ENCODE assay signal across 25 cellular contexts in genomic region chr1:26032636-26033357, GRCh38. TPM values are rescaled to one million over a fixed set of nuclear protein-coding genes. Genes with fewer than 3 reads are reported as not detected.
"Had no signal": no experiment of that assay in that cellular context is flagged by ENCODE, and none has a peak within 500 bp of the region (broad histone marks: within the 10 kb centered on the region; RNA-seq: fewer than 3 reads in every experiment).

No MANE protein-coding gene starts in this region.

- H3K4me3 ChIP-seq: coronary artery, dorsolateral prefrontal cortex, heart left ventricle, mucosa of descending colon, thoracic aorta had no signal

- ATAC-seq: heart left ventricle; left lobe of liver; mucosa of descending colon; naive thymus-derived CD8-positive, alpha-beta T cell; sciatic nerve; stimulated activated naive B cell treated with anti-CD40 and anti-IgM and Interleukin-4, amounts not matched to agents 10 μg/mL and 1 μg/mL and 100 μg/mL, for 72 hours; stimulated activated naive CD8-positive, alpha-beta T cell treated with anti-CD3 and anti-CD28 coated beads, Interleukin-15, amount 100 ng/mL, for 72 hours had no signal

- H3K9me3 ChIP-seq: heart left ventricle, mucosa of descending colon, neutrophil, thoracic aorta had no signal

- H3K36me3 ChIP-seq: heart left ventricle, neutrophil, thoracic aorta had no signal

- H3K36me3 Mint-ChIP-seq: naive thymus-derived CD8-positive, alpha-beta T cell; stimulated activated naive B cell treated with anti-CD40 and anti-IgM and Interleukin-4, amounts not matched to agents 10 μg/mL and 1 μg/mL and 100 μg/mL, for 72 hours had no signal

- H3K27ac Mint-ChIP-seq: stimulated activated naive B cell treated with anti-CD40 and anti-IgM and Interleukin-4, amounts not matched to agents 10 μg/mL and 1 μg/mL and 100 μg/mL, for 72 hours; stimulated activated naive CD8-positive, alpha-beta T cell treated with anti-CD3 and anti-CD28 coated beads, Interleukin-15, amount 100 ng/mL, for 72 hours had no signal

- H3K4me3 Mint-ChIP-seq: stimulated activated naive B cell treated with anti-CD40 and anti-IgM and Interleukin-4, amounts not matched to agents 10 μg/mL and 1 μg/mL and 100 μg/mL, for 72 hours; stimulated activated naive CD8-positive, alpha-beta T cell treated with anti-CD3 and anti-CD28 coated beads, Interleukin-15, amount 100 ng/mL, for 72 hours had no signal

- FAIRE-seq: urothelium cell line had no signal

- H3K27ac ChIP-seq: coronary artery, dorsolateral prefrontal cortex, heart left ventricle, neutrophil, thoracic aorta had no signal

- DNase-seq: effector CD8-positive, alpha-beta T cell; foreskin melanocyte; hippocampal formation; kidney glomerular epithelial cell; mammary epithelial cell; mucosa of descending colon; naive thymus-derived CD8-positive, alpha-beta T cell; stimulated activated CD4-positive, alpha-beta T cell treated with anti-CD3 and anti-CD28 coated beads, Interleukin-2, amount 100 ng/mL, for 24 hours; stimulated activated CD4-positive, alpha-beta T cell treated with anti-CD3 and anti-CD28 coated beads, Interleukin-4, amount 100 ng/mL, for 4 hours; stimulated activated naive B cell treated with anti-CD40 and anti-IgM and Interleukin-4, amounts not matched to agents 10 μg/mL and 1 μg/mL and 100 μg/mL, for 72 hours; stimulated activated naive CD8-positive, alpha-beta T cell treated with anti-CD3 and anti-CD28 coated beads, Interleukin-15, amount 100 ng/mL, for 72 hours; trophoblast cell had no signal

- H3K27me3 ChIP-seq: dorsolateral prefrontal cortex had no signal

- H3K9me3 Mint-ChIP-seq: naive thymus-derived CD8-positive, alpha-beta T cell; stimulated activated naive B cell treated with anti-CD40 and anti-IgM and Interleukin-4, amounts not matched to agents 10 μg/mL and 1 μg/mL and 100 μg/mL, for 72 hours; stimulated activated naive CD8-positive, alpha-beta T cell treated with anti-CD3 and anti-CD28 coated beads, Interleukin-15, amount 100 ng/mL, for 72 hours had no signal

RNA-seq across cellular contexts. Expression of gene EXTL1, which starts 11.2 kb away (rescaled TPM):
- total RNA-seq: left lobe of liver, mesenteric fat pad, pulmonary artery endothelial cell, subcutaneous adipose tissue had no signal
- polyA plus RNA-seq: naive thymus-derived CD8-positive, alpha-beta T cell had no signal

RNA-seq across cellular contexts. Expression of gene SLC30A2, which starts 13.1 kb away (rescaled TPM):
- total RNA-seq: glomerular endothelial cell; mesenteric fat pad; naive thymus-derived CD8-positive, alpha-beta T cell; osteocyte; pulmonary artery endothelial cell; sciatic nerve; thoracic aorta had no signal
- polyA plus RNA-seq: mammary epithelial cell had no signal

RNA-seq across cellular contexts. Expression of gene TRIM63, which starts 34.6 kb away (rescaled TPM):
- total RNA-seq: glomerular endothelial cell; mammary epithelial cell; naive thymus-derived CD8-positive, alpha-beta T cell; osteocyte; pulmonary artery endothelial cell; thoracic aorta had no signal
- polyA plus RNA-seq: mammary epithelial cell; naive thymus-derived CD8-positive, alpha-beta T cell had no signal
